In genomic region chr12:25332143-25332542, GRCh38 we compare ENCODE assay signal across 15 cellular contexts.
A peak's percentile ranks its signal among the peaks of the same experiment; 100 is the strongest.
DNase-seq lines count a peak whose midpoint lies in the region; ATAC-seq, FAIRE-seq and TF ChIP-seq lines count a peak whose summit lies in the region.
"Had no signal": no experiment of that assay in that cellular context is flagged by ENCODE, and none has a peak within 500 bp of the region (broad histone marks: within the 10 kb centered on the region; RNA-seq: fewer than 3 reads in every experiment).

No MANE protein-coding gene starts in this region.

- peaks cover under 1 to 3% of the 10 kb centered on the region in 2 donors for H3K27me3 Mint-ChIP-seq in natural killer cell treated with Interleukin-12 subunit alpha and Interleukin-12 subunit beta and Interleukin-15 and Interleukin-18, amount 100 ng/mL, for 72 hours
- peaks cover 5% of the 10 kb centered on the region for H3K27me3 Mint-ChIP-seq in activated T-cell treated with anti-CD3 and anti-CD28 coated beads, Interleukin-2, amount 50 U/mL, for 24 hours

- no peak overlapping the region for H3K4me3 Mint-ChIP-seq in natural killer cell treated with Interleukin-12 subunit alpha and Interleukin-12 subunit beta and Interleukin-15 and Interleukin-18, amount 100 ng/mL, for 72 hours
- H3K4me3 Mint-ChIP-seq in activated T-cell treated with anti-CD3 and anti-CD28 coated beads, Interleukin-2, amount 50 U/mL, for 24 hours: no peak overlapping the region
- H3K4me3 Mint-ChIP-seq: mesothelial cell of epicardium had no signal

- H3K27ac Mint-ChIP-seq in natural killer cell treated with Interleukin-12 subunit alpha and Interleukin-12 subunit beta and Interleukin-15 and Interleukin-18, amount 100 ng/mL, for 72 hours: peak overlapping the region in 1 of 2 donors; percentile 63
- no peak overlapping the region for H3K27ac Mint-ChIP-seq in activated T-cell treated with anti-CD3 and anti-CD28 coated beads, Interleukin-2, amount 50 U/mL, for 24 hours
- H3K27ac Mint-ChIP-seq: mesothelial cell of epicardium had no signal

- TF ChIP-seq POLR2A in GM12891 (IDR thresholded peaks at IDR 0.05; ENCODE audit: low read depth, low read length): no peak

- FAIRE-seq in GM12891 (lab: Jason Lieb, UNC): peak; percentile 13
- FAIRE-seq: urothelium cell line had no signal

- H3K4me1 Mint-ChIP-seq in natural killer cell treated with Interleukin-12 subunit alpha and Interleukin-12 subunit beta and Interleukin-15 and Interleukin-18, amount 100 ng/mL, for 72 hours (ENCODE audit: low read depth in 2 of 2): peaks cover 6% of the 10 kb centered on the region in 2 donors
- H3K4me1 Mint-ChIP-seq in activated T-cell treated with anti-CD3 and anti-CD28 coated beads, Interleukin-2, amount 50 U/mL, for 24 hours (ENCODE audit: low read depth): peaks cover 33% of the 10 kb centered on the region

- H3K9me3 Mint-ChIP-seq in natural killer cell treated with Interleukin-12 subunit alpha and Interleukin-12 subunit beta and Interleukin-15 and Interleukin-18, amount 100 ng/mL, for 72 hours: no peaks in the 10 kb centered on the region
- no peaks in the 10 kb centered on the region for H3K9me3 Mint-ChIP-seq in activated T-cell treated with anti-CD3 and anti-CD28 coated beads, Interleukin-2, amount 50 U/mL, for 24 hours
- H3K9me3 Mint-ChIP-seq: mesothelial cell of epicardium had no signal

- no peak for DNase-seq in GM12891 (ENCODE audit: insufficient read length, low spot score)
- no peak for DNase-seq in activated CD4-positive, alpha-beta T cell treated with anti-CD3 and anti-CD28 coated beads for 48 hours
- no peak for DNase-seq in 8988T
- DNase-seq in natural killer cell treated with Interleukin-12 subunit alpha and Interleukin-12 subunit beta and Interleukin-15 and Interleukin-18, amount 100 ng/mL, for 72 hours (ENCODE audit: low spot score): no peak
- DNase-seq in activated T-cell treated with anti-CD3 and anti-CD28 coated beads, Interleukin-2, amount 50 U/mL, for 24 hours: no peak
- DNase-seq: activated naive CD4-positive, alpha-beta T cell treated with anti-CD3 and anti-CD28 coated beads, Interleukin-2, amount 50 U/mL, for 16 hours; AML-193; GF-D8; NCI-H1694; retina had no signal

- peak; percentile 76 for ATAC-seq in GM19328 (IDR thresholded peaks at IDR 0.05; ENCODE audit: unreplicated experiment)
- ATAC-seq in HG02678 (IDR thresholded peaks at IDR 0.05; ENCODE audit: unreplicated experiment): peak; percentile 87
- peak; percentile 81 for ATAC-seq in HG03442 (IDR thresholded peaks at IDR 0.05; ENCODE audit: unreplicated experiment)
- no peak for ATAC-seq in natural killer cell treated with Interleukin-12 subunit alpha and Interleukin-12 subunit beta and Interleukin-15 and Interleukin-18, amount 100 ng/mL, for 72 hours

- no peaks in the 10 kb centered on the region for H3K36me3 Mint-ChIP-seq in natural killer cell treated with Interleukin-12 subunit alpha and Interleukin-12 subunit beta and Interleukin-15 and Interleukin-18, amount 100 ng/mL, for 72 hours
- no peaks in the 10 kb centered on the region for H3K36me3 Mint-ChIP-seq in activated T-cell treated with anti-CD3 and anti-CD28 coated beads, Interleukin-2, amount 50 U/mL, for 24 hours (ENCODE audit: low read depth)
- H3K36me3 Mint-ChIP-seq: mesothelial cell of epicardium had no signal

TF ChIP-seq in GM12891, 5 proteins besides CTCF, POLR2A, EP300 and RAD21:
- no peak for TF ChIP-seq POU2F2 (IDR thresholded peaks at IDR 0.05; ENCODE audit: low read depth, low read length)

Comparison
In these comparisons a context has a peak if more than half of its experiments do, and no peak if none do; other contexts are left out.
1. ATAC-seq: peak in GM19328 (single experiment), HG02678 (single experiment) and HG03442 (single experiment); none in natural killer cell treated with Interleukin-12 subunit alpha and Interleukin-12 subunit beta and Interleukin-15 and Interleukin-18, amount 100 ng/mL, for 72 hours (0 of 2).